9 cellular contexts compared by ENCODE assay signal in genomic region chr2:84947010-84947593, GRCh38. TPM values are rescaled to one million over a fixed set of nuclear protein-coding genes. Genes with fewer than 3 reads are reported as not detected.
DNase-seq lines count a peak whose midpoint lies in the region; ATAC-seq and TF ChIP-seq lines count a peak whose summit lies in the region.
"Had no signal": no experiment of that assay in that cellular context is flagged by ENCODE, and none has a peak within 500 bp of the region (broad histone marks: within the 10 kb centered on the region; RNA-seq: fewer than 3 reads in every experiment).

No MANE protein-coding gene starts in this region.

- no peak for DNase-seq in activated naive CD4-positive, alpha-beta T cell (lab: John Stamatoyannopoulos, UW)
- no peak for DNase-seq in T-helper 17 cell
- no peak for DNase-seq in epithelial cell of prostate (ENCODE audit: low read depth, low spot score)
- DNase-seq in type B pancreatic cell (ENCODE audit: extremely low spot score, unreplicated experiment): no peak
- no peak for DNase-seq in mesothelial cell of epicardium (ENCODE audit: low spot score in 2 of 2, unreplicated experiment in 2 of 2)
- DNase-seq in body of pancreas: no peak
- DNase-seq in NCI-H1048 (lab: John Stamatoyannopoulos, UW): no peak

- peak overlapping the region; percentile 42 for H3K27ac Mint-ChIP-seq in activated naive CD4-positive, alpha-beta T cell treated with anti-CD3 and anti-CD28 coated beads, Interleukin-2, amount 50 U/mL, for 24 hours
- H3K27ac Mint-ChIP-seq in T-helper 17 cell (peak overlapping the region; percentile 94), type B pancreatic cell (peak overlapping the region; percentile 87), mesothelial cell of epicardium (no peak overlapping the region)

- H3K27me3 ChIP-seq in body of pancreas: no peaks in the 10 kb centered on the region
- H3K27me3 ChIP-seq: vagina had no signal

- H3K27me3 Mint-ChIP-seq in activated naive CD4-positive, alpha-beta T cell treated with anti-CD3 and anti-CD28 coated beads, Interleukin-2, amount 50 U/mL, for 24 hours: no peaks in the 10 kb centered on the region
- H3K27me3 Mint-ChIP-seq in T-helper 17 cell: no peaks in the 10 kb centered on the region
- no peaks in the 10 kb centered on the region for H3K27me3 Mint-ChIP-seq in type B pancreatic cell
- no peaks in the 10 kb centered on the region for H3K27me3 Mint-ChIP-seq in mesothelial cell of epicardium (ENCODE audit: low read depth)

- peaks cover 56% of the 10 kb centered on the region for H3K4me1 Mint-ChIP-seq in activated naive CD4-positive, alpha-beta T cell treated with anti-CD3 and anti-CD28 coated beads, Interleukin-2, amount 50 U/mL, for 24 hours
- H3K4me1 Mint-ChIP-seq in T-helper 17 cell: peaks cover 27% of the 10 kb centered on the region
- H3K4me1 Mint-ChIP-seq in type B pancreatic cell (ENCODE audit: unreplicated experiment): peaks cover 4% of the 10 kb centered on the region
- H3K4me1 Mint-ChIP-seq in mesothelial cell of epicardium: no peaks in the 10 kb centered on the region

- TF ChIP-seq POLR2A in body of pancreas (IDR thresholded peaks at IDR 0.05): no peak

- no peaks in the 10 kb centered on the region for H3K4me1 ChIP-seq in body of pancreas
- H3K4me1 ChIP-seq: vagina had no signal

- peaks cover 7% of the 10 kb centered on the region for H3K36me3 Mint-ChIP-seq in activated naive CD4-positive, alpha-beta T cell treated with anti-CD3 and anti-CD28 coated beads, Interleukin-2, amount 50 U/mL, for 24 hours
- no peaks in the 10 kb centered on the region for H3K36me3 Mint-ChIP-seq in T-helper 17 cell (ENCODE audit: low read depth)
- no peaks in the 10 kb centered on the region for H3K36me3 Mint-ChIP-seq in type B pancreatic cell
- H3K36me3 Mint-ChIP-seq in mesothelial cell of epicardium: no peaks in the 10 kb centered on the region

- TF ChIP-seq CTCF in type B pancreatic cell (conservative IDR thresholded peaks at IDR 0.05) (no peak), mesothelial cell of epicardium (IDR thresholded peaks at IDR 0.05; ENCODE audit: unreplicated experiment) (no peak), body of pancreas (IDR thresholded peaks at IDR 0.05) (no peak)

- ATAC-seq in T-helper 17 cell: no peak
- ATAC-seq in body of pancreas: no peak

- no peaks in the 10 kb centered on the region for H3K9me3 Mint-ChIP-seq in activated naive CD4-positive, alpha-beta T cell treated with anti-CD3 and anti-CD28 coated beads, Interleukin-2, amount 50 U/mL, for 24 hours
- H3K9me3 Mint-ChIP-seq in type B pancreatic cell: no peaks in the 10 kb centered on the region
- H3K9me3 Mint-ChIP-seq in mesothelial cell of epicardium: no peaks in the 10 kb centered on the region

- H3K36me3 ChIP-seq in body of pancreas (replicated peaks in 1 of 2; ENCODE audit: insufficient read depth in 1 of 2, low read depth in 2 of 2): no peaks in the 10 kb centered on the region
- H3K36me3 ChIP-seq: vagina had no signal

- intact Hi-C loops in body of pancreas (cut with DNase I): no loop called here

- peak overlapping the region; percentile 98 for H3K27ac ChIP-seq in epithelial cell of prostate
- H3K27ac ChIP-seq in body of pancreas: no peak overlapping the region

- peak overlapping the region; percentile 67 for H3K4me3 Mint-ChIP-seq in activated naive CD4-positive, alpha-beta T cell treated with anti-CD3 and anti-CD28 coated beads, Interleukin-2, amount 50 U/mL, for 24 hours
- H3K4me3 Mint-ChIP-seq in T-helper 17 cell: peak overlapping the region; percentile 87
- H3K4me3 Mint-ChIP-seq in type B pancreatic cell: no peak overlapping the region
- H3K4me3 Mint-ChIP-seq in mesothelial cell of epicardium: no peak overlapping the region

- no peak overlapping the region for H3K4me3 ChIP-seq in body of pancreas
- H3K4me3 ChIP-seq: vagina had no signal

- no peaks in the 10 kb centered on the region for H3K9me3 ChIP-seq in T-helper 17 cell (ENCODE audit: control insufficient read depth, low read length, poor library complexity, severe bottlenecking)
- no peaks in the 10 kb centered on the region for H3K9me3 ChIP-seq in body of pancreas
- H3K9me3 ChIP-seq: vagina had no signal

- 81 to 90% methylated on average over 10 of the region's 10 CpGs for WGBS in body of pancreas, 2 donors

RNA-seq across cellular contexts. Expression of gene KCMF1, which starts 23.9 kb away (rescaled TPM):
- total RNA-seq in T-helper 17 cell (10 to 100 TPM; 63.6 to 80.6 TPM), type B pancreatic cell (ENCODE audit: low replicate concordance) (61.4 and 62.2 TPM in 2 replicates), mesothelial cell of epicardium (62.2 to 63.9 TPM (median 63.5 TPM) in 3 replicates), body of pancreas (10 to 100 TPM in 1 of 2 donors, 1 to 10 TPM in 1; 7.9 to 30.4 TPM)

RNA-seq across cellular contexts. Expression of gene TMSB10, which starts 41.6 kb away (rescaled TPM):
- total RNA-seq in T-helper 17 cell: 1,000 to 10,000 TPM; 1,429 to 1,736 TPM
- total RNA-seq in type B pancreatic cell (ENCODE audit: low replicate concordance): 1,269 and 1,391 TPM in 2 replicates
- 1,288 to 1,313 TPM (median 1,289 TPM) in 3 replicates for total RNA-seq in mesothelial cell of epicardium
- total RNA-seq in body of pancreas: 100 to 1,000 TPM; 672 to 866 TPM

Comparison
In these comparisons a context has a peak if more than half of its experiments do, and no peak if none do; other contexts are left out.
1. H3K4me3 Mint-ChIP-seq: peak in activated naive CD4-positive, alpha-beta T cell treated with anti-CD3 and anti-CD28 coated beads, Interleukin-2, amount 50 U/mL, for 24 hours (single experiment) and T-helper 17 cell (single experiment); none in type B pancreatic cell (single experiment) and mesothelial cell of epicardium (single experiment).